ENCODE assay signal across 1 cellular context in the genomic region with DNA sequence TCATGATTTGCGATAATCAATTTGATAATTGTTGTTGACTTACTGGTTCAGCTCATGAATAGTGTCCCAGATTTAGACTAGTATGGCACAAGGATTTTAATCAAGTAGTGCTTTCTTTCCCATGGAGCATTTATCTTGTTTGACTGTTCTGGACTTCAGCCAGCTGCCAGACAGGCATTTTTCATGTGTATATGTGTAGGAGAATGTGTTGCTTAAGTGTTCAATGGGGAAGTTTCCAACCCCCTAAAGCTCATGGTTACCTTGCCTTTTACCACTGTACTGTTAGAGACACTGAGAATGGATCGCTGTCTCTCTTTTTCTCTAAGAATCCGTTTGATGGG.
TF ChIP-seq lines count a peak whose summit lies in the region.

No MANE protein-coding gene starts in this region.

TF ChIP-seq in K562, 482 proteins besides CTCF, POLR2A, EP300 and RAD21 (continued from another document):
- TF ChIP-seq, protein P1, sequence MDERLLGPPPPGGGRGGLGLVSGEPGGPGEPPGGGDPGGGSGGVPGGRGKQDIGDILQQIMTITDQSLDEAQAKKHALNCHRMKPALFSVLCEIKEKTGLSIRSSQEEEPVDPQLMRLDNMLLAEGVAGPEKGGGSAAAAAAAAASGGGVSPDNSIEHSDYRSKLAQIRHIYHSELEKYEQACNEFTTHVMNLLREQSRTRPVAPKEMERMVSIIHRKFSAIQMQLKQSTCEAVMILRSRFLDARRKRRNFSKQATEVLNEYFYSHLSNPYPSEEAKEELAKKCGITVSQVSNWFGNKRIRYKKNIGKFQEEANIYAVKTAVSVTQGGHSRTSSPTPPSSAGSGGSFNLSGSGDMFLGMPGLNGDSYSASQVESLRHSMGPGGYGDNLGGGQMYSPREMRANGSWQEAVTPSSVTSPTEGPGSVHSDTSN (CRISPR knock-in tag; IDR thresholded peaks at IDR 0.05; ENCODE audit: low read depth): no peak
- TF ChIP-seq, protein P1 (tag; conservative IDR thresholded peaks at IDR 0.05; ENCODE audit: low read depth): peak; percentile 97
